In the genomic region with DNA sequence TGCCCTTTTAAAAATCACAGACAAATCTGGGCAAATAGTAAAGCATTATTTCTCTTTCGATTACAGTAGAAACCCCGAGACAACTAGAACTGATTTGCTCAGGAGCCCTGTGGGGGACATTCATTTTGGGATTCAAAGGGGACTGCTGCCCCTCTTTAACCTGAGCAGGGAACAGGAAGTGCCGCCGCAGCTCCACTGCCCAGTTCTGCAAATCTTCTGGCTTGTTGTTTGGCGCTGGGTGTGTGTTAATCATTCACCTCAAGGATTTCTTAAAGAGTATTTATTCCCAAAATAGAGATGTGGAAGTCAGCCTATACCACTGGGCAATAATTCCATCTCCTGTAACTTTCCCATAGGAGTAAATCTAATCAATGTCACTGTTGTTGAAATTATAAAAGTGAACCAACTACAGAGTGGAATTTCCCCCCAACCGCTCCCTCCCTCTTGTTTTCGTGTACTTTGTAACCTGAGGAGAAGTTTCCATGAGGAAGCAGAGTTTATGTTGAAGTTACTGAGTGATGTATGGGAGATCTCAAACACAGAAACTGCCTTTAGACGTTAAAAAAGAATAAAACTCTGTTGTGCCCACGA, we compare ENCODE assay signal across 22 cellular contexts.
DNase-seq lines count a peak whose midpoint lies in the region; ATAC-seq and TF ChIP-seq lines count a peak whose summit lies in the region.
"Had no signal": no experiment of that assay in that cellular context is flagged by ENCODE, and none has a peak within 500 bp of the region (broad histone marks: within the 10 kb centered on the region; RNA-seq: fewer than 3 reads in every experiment).

No MANE protein-coding gene starts in this region.

- CTCF ChIA-PET in mammary epithelial cell (lab: Charles Lee; ENCODE audit: low non-redundant PET): no interaction called here

- peak overlapping the region; percentile 11 for H2AFZ ChIP-seq in mammary epithelial cell (ENCODE audit: low read depth, low read length)

- H3K9ac ChIP-seq in mammary epithelial cell (ENCODE audit: insufficient read depth, low read length): no peak overlapping the region
- H3K9ac ChIP-seq in mucosa of stomach (ENCODE audit: low read length): peak overlapping the region; percentile 64

- no peak overlapping the region for H3K27ac ChIP-seq in mammary epithelial cell (ENCODE audit: insufficient read depth, low read depth, low read length)
- no peak overlapping the region for H3K27ac ChIP-seq in breast epithelium
- H3K27ac ChIP-seq: cardiac muscle cell, RWPE1, vagina had no signal

- in situ Hi-C loops in mammary epithelial cell (cut with MboI; ENCODE audit: low sequenced_read_pairs in 2 of 2): no loop called here

- H3K36me3 Mint-ChIP-seq in activated CD4-positive, alpha-beta T cell treated with anti-CD3 and anti-CD28 coated beads, Interleukin-2, amount 10 ng/mL, durations not matched to agents 24 days and 14 days (ENCODE audit: low read depth): peaks cover 2% of the 10 kb centered on the region

- TF ChIP-seq CTCF in mammary epithelial cell (conservative IDR thresholded peaks at IDR 0.05 in 1 of 2, IDR thresholded peaks at IDR 0.05 in 1 of 2; ENCODE audit: extremely low read depth in 1 of 2, insufficient read depth in 1 of 2, low read depth in 1 of 2, low read length in 2 of 2) (no peak), breast epithelium (IDR thresholded peaks at IDR 0.05) (no peak), epithelial cell of esophagus (IDR thresholded peaks at IDR 0.05; ENCODE audit: insufficient read depth, low read depth, low read length, missing control alignments) (no peak)

- no peak overlapping the region for H3K4me3 Mint-ChIP-seq in activated CD4-positive, alpha-beta T cell treated with anti-CD3 and anti-CD28 coated beads, Interleukin-2, amount 10 ng/mL, durations not matched to agents 24 days and 14 days
- H3K4me3 Mint-ChIP-seq: activated CD4-positive, alpha-beta memory T cell treated with anti-CD3 and anti-CD28 coated beads, Interleukin-2, amount 10 ng/mL, durations not matched to agents 7 days and 5 days; activated naive CD8-positive, alpha-beta T cell treated with anti-CD3 and anti-CD28 coated beads, Interleukin-2, amount 10 ng/mL, durations not matched to agents 7 days and 5 days; activated T-cell treated with anti-CD3 and anti-CD28 coated beads, Interleukin-2, amount 50 U/mL, for 72 hours; stimulated activated naive CD8-positive, alpha-beta T cell treated with anti-CD3 and anti-CD28 coated beads, Interleukin-15, amount 100 ng/mL, for 72 hours had no signal

- DNase-seq in mammary epithelial cell (no peak), breast epithelium (ENCODE audit: low spot score in 2 of 2) (no peak), epithelial cell of esophagus (ENCODE audit: low read depth) (peak; percentile 24), T-helper 2 cell (no peak), GM03348 (ENCODE audit: low spot score) (no peak)
- DNase-seq in activated CD4-positive, alpha-beta T cell treated with anti-CD3 and anti-CD28 coated beads, Interleukin-2, amount 10 ng/mL, durations not matched to agents 24 days and 14 days: no peak
- DNase-seq: activated CD4-positive, alpha-beta memory T cell treated with anti-CD3 and anti-CD28 coated beads, Interleukin-2, amount 10 ng/mL, durations not matched to agents 7 days and 5 days; activated naive CD8-positive, alpha-beta T cell treated with anti-CD3 and anti-CD28 coated beads, Interleukin-2, amount 10 ng/mL, durations not matched to agents 7 days and 5 days; activated T-cell treated with anti-CD3 and anti-CD28 coated beads, Interleukin-2, amount 50 U/mL, for 72 hours; GF-D8; HCEC 1CT; kidney glomerular epithelial cell; MV-4-11; NCI-H2081 treated with DMSO at 0.1 percent for 48 hours; NCI-H82; retina; stimulated activated naive CD8-positive, alpha-beta T cell treated with anti-CD3 and anti-CD28 coated beads, Interleukin-15, amount 100 ng/mL, for 72 hours had no signal

- peaks cover 11% of the 10 kb centered on the region for H3K9me3 Mint-ChIP-seq in activated CD4-positive, alpha-beta T cell treated with anti-CD3 and anti-CD28 coated beads, Interleukin-2, amount 10 ng/mL, durations not matched to agents 24 days and 14 days

- dilution Hi-C loops in mammary epithelial cell (cut with HindIII; ENCODE audit: low sequenced_read_pairs): no loop called here

- H3K79me2 ChIP-seq in mammary epithelial cell (ENCODE audit: insufficient read depth, low read length): no peaks in the 10 kb centered on the region

- no peaks in the 10 kb centered on the region for H4K20me1 ChIP-seq in mammary epithelial cell (ENCODE audit: insufficient read depth, low read length)

- TF ChIP-seq POLR2A in breast epithelium (IDR thresholded peaks at IDR 0.05): no peak

- intact Hi-C loops in mammary epithelial cell (cut with micrococcal nuclease): no loop called here
- intact Hi-C loops in breast epithelium (cut with DNase I; ENCODE audit: low total_unique reads): no loop called here
- intact Hi-C loops in activated CD4-positive, alpha-beta T cell treated with anti-CD3 and anti-CD28 coated beads, Interleukin-2, amount 10 ng/mL, durations not matched to agents 24 days and 14 days (cut with micrococcal nuclease): no loop called here

- no peak for ATAC-seq in HG02763 (IDR thresholded peaks at IDR 0.05; ENCODE audit: unreplicated experiment)
- ATAC-seq: activated T-cell treated with anti-CD3 and anti-CD28 coated beads, Interleukin-2, amount 50 U/mL, for 72 hours; stimulated activated naive CD8-positive, alpha-beta T cell treated with anti-CD3 and anti-CD28 coated beads, Interleukin-15, amount 100 ng/mL, for 72 hours had no signal

- H3K9me3 ChIP-seq in mammary epithelial cell (replicated peaks; ENCODE audit: insufficient read depth, low read length) (no peaks in the 10 kb centered on the region), breast epithelium (no peaks in the 10 kb centered on the region), mucosa of stomach (ENCODE audit: control insufficient read depth, low read length) (no peaks in the 10 kb centered on the region)
- H3K9me3 ChIP-seq: vagina had no signal

- H3K4me2 ChIP-seq in mammary epithelial cell (ENCODE audit: insufficient read depth, low read depth, low read length): no peak overlapping the region

- no peaks in the 10 kb centered on the region for H3K36me3 ChIP-seq in mammary epithelial cell (ENCODE audit: insufficient read depth, low read length)
- H3K36me3 ChIP-seq in breast epithelium: no peaks in the 10 kb centered on the region
- H3K36me3 ChIP-seq in mucosa of stomach (ENCODE audit: control insufficient read depth, insufficient read depth, low read length): no peaks in the 10 kb centered on the region
- H3K36me3 ChIP-seq: cardiac muscle cell, vagina had no signal

- H3K4me3 ChIP-seq in mammary epithelial cell (replicated peaks in 1 of 3; ENCODE audit: insufficient read depth in 1 of 3, low read depth in 2 of 3, low read length in 3 of 3): no peak overlapping the region
- H3K4me3 ChIP-seq in breast epithelium: no peak overlapping the region
- H3K4me3 ChIP-seq in epithelial cell of esophagus (ENCODE audit: low read length): no peak overlapping the region
- H3K4me3 ChIP-seq in mucosa of stomach (ENCODE audit: low read length): no peak overlapping the region
- H3K4me3 ChIP-seq: cardiac muscle cell, vagina had no signal

- 75% methylated on average over 9 of the region's 9 CpGs for WGBS in mammary epithelial cell (ENCODE audit: low coverage, missing lambda C conversion rate)

- BruUV-seq in mammary epithelial cell (replicated peaks; lab: Mats Ljungman, UMichigan): no TSS peak

- H3K4me1 ChIP-seq in mammary epithelial cell (ENCODE audit: insufficient read depth, low read length): no peaks in the 10 kb centered on the region
- H3K4me1 ChIP-seq in breast epithelium: no peaks in the 10 kb centered on the region
- H3K4me1 ChIP-seq in mucosa of stomach (ENCODE audit: control insufficient read depth, insufficient read depth, low read length): peaks cover 14% of the 10 kb centered on the region
- H3K4me1 ChIP-seq: vagina had no signal

- peaks cover 10% of the 10 kb centered on the region for H3K27me3 Mint-ChIP-seq in activated CD4-positive, alpha-beta T cell treated with anti-CD3 and anti-CD28 coated beads, Interleukin-2, amount 10 ng/mL, durations not matched to agents 24 days and 14 days
- H3K27me3 Mint-ChIP-seq: activated naive CD8-positive, alpha-beta T cell treated with anti-CD3 and anti-CD28 coated beads, Interleukin-2, amount 10 ng/mL, durations not matched to agents 7 days and 5 days; stimulated activated naive CD8-positive, alpha-beta T cell treated with anti-CD3 and anti-CD28 coated beads, Interleukin-15, amount 100 ng/mL, for 72 hours had no signal

- H3K27me3 ChIP-seq in mammary epithelial cell (ENCODE audit: insufficient read depth, low read length): no peaks in the 10 kb centered on the region
- no peaks in the 10 kb centered on the region for H3K27me3 ChIP-seq in breast epithelium
- no peaks in the 10 kb centered on the region for H3K27me3 ChIP-seq in mucosa of stomach (ENCODE audit: control insufficient read depth, insufficient read depth, low read length)
- H3K27me3 ChIP-seq: cardiac muscle cell, vagina had no signal

- peaks cover 20% of the 10 kb centered on the region for H3K4me1 Mint-ChIP-seq in activated CD4-positive, alpha-beta T cell treated with anti-CD3 and anti-CD28 coated beads, Interleukin-2, amount 10 ng/mL, durations not matched to agents 24 days and 14 days

- H3K27ac Mint-ChIP-seq in activated CD4-positive, alpha-beta T cell treated with anti-CD3 and anti-CD28 coated beads, Interleukin-2, amount 10 ng/mL, durations not matched to agents 24 days and 14 days: no peak overlapping the region
- H3K27ac Mint-ChIP-seq: activated CD4-positive, alpha-beta memory T cell treated with anti-CD3 and anti-CD28 coated beads, Interleukin-2, amount 10 ng/mL, durations not matched to agents 7 days and 5 days; activated naive CD8-positive, alpha-beta T cell treated with anti-CD3 and anti-CD28 coated beads, Interleukin-2, amount 10 ng/mL, durations not matched to agents 7 days and 5 days; activated T-cell treated with anti-CD3 and anti-CD28 coated beads, Interleukin-2, amount 50 U/mL, for 72 hours; stimulated activated naive CD8-positive, alpha-beta T cell treated with anti-CD3 and anti-CD28 coated beads, Interleukin-15, amount 100 ng/mL, for 72 hours had no signal
